Comparison of ENCODE assay signal across 1 cellular context in the genomic region with DNA sequence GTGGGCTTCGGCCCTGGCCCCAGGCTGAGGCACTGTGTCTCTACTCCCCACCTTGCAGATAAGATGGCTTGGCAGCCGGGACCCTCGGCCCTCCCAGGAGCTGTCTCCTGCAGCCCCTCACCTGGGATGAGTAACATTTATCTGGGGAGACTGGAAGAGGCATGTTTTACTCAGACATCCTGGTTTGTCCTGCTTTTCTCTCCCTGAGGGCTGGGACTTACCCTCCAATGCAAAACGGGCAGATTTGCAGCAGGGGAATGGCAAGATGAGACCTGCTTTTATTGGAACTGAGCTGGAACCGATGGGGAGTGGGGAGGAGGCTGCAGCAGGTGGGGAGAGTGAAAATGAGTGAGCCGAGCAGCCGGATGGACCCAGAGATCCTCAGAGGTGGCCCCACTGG.
TF ChIP-seq lines count a peak whose summit lies in the region.

No MANE protein-coding gene starts in this region.

TF ChIP-seq in HepG2, 621 proteins besides CTCF, POLR2A, EP300 and RAD21:
- TF ChIP-seq ZNF234 (CRISPR knock-in tag; conservative IDR thresholded peaks at IDR 0.05) (no peak), ZNF883 (CRISPR knock-in tag; IDR thresholded peaks at IDR 0.05; ENCODE audit: not compliant biosample characterization) (no peak), EZH2 (conservative IDR thresholded peaks at IDR 0.05; ENCODE audit: low read depth, low read length) (no peak), KDM3A (CRISPR knock-in tag; IDR thresholded peaks at IDR 0.05; ENCODE audit: low read depth) (no peak), TGIF2 (CRISPR knock-in tag; IDR thresholded peaks at IDR 0.05) (no peak), SCMH1 (CRISPR knock-in tag; IDR thresholded peaks at IDR 0.05; ENCODE audit: borderline replicate concordance) (no peak), HNRNPUL1 (IDR thresholded peaks at IDR 0.05; ENCODE audit: low read depth, low read length) (no peak), ISX (CRISPR knock-in tag; conservative IDR thresholded peaks at IDR 0.05) (no peak), SNRNP70 (IDR thresholded peaks at IDR 0.05; ENCODE audit: low read depth, low read length) (no peak), ZBTB1 (CRISPR knock-in tag; IDR thresholded peaks at IDR 0.05; ENCODE audit: borderline replicate concordance) (no peak)
- TF ChIP-seq, protein P1, sequence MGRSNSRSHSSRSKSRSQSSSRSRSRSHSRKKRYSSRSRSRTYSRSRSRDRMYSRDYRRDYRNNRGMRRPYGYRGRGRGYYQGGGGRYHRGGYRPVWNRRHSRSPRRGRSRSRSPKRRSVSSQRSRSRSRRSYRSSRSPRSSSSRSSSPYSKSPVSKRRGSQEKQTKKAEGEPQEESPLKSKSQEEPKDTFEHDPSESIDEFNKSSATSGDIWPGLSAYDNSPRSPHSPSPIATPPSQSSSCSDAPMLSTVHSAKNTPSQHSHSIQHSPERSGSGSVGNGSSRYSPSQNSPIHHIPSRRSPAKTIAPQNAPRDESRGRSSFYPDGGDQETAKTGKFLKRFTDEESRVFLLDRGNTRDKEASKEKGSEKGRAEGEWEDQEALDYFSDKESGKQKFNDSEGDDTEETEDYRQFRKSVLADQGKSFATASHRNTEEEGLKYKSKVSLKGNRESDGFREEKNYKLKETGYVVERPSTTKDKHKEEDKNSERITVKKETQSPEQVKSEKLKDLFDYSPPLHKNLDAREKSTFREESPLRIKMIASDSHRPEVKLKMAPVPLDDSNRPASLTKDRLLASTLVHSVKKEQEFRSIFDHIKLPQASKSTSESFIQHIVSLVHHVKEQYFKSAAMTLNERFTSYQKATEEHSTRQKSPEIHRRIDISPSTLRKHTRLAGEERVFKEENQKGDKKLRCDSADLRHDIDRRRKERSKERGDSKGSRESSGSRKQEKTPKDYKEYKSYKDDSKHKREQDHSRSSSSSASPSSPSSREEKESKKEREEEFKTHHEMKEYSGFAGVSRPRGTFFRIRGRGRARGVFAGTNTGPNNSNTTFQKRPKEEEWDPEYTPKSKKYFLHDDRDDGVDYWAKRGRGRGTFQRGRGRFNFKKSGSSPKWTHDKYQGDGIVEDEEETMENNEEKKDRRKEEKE (IDR thresholded peaks at IDR 0.05): no peak
- TF ChIP-seq, protein P2, sequence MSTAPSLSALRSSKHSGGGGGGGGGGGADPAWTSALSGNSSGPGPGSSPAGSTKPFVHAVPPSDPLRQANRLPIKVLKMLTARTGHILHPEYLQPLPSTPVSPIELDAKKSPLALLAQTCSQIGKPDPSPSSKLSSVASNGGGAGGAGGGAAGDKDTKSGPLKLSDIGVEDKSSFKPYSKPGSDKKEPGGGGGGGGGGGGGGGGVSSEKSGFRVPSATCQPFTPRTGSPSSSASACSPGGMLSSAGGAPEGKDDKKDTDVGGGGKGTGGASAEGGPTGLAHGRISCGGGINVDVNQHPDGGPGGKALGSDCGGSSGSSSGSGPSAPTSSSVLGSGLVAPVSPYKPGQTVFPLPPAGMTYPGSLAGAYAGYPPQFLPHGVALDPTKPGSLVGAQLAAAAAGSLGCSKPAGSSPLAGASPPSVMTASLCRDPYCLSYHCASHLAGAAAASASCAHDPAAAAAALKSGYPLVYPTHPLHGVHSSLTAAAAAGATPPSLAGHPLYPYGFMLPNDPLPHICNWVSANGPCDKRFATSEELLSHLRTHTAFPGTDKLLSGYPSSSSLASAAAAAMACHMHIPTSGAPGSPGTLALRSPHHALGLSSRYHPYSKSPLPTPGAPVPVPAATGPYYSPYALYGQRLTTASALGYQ (CRISPR knock-in tag; IDR thresholded peaks at IDR 0.05): no peak
- TF ChIP-seq, protein P3, sequence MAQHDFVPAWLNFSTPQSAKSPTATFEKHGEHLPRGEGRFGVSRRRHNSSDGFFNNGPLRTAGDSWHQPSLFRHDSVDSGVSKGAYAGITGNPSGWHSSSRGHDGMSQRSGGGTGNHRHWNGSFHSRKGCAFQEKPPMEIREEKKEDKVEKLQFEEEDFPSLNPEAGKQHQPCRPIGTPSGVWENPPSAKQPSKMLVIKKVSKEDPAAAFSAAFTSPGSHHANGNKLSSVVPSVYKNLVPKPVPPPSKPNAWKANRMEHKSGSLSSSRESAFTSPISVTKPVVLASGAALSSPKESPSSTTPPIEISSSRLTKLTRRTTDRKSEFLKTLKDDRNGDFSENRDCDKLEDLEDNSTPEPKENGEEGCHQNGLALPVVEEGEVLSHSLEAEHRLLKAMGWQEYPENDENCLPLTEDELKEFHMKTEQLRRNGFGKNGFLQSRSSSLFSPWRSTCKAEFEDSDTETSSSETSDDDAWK (CRISPR knock-in tag; IDR thresholded peaks at IDR 0.05): no peak
- TF ChIP-seq, protein P4, sequence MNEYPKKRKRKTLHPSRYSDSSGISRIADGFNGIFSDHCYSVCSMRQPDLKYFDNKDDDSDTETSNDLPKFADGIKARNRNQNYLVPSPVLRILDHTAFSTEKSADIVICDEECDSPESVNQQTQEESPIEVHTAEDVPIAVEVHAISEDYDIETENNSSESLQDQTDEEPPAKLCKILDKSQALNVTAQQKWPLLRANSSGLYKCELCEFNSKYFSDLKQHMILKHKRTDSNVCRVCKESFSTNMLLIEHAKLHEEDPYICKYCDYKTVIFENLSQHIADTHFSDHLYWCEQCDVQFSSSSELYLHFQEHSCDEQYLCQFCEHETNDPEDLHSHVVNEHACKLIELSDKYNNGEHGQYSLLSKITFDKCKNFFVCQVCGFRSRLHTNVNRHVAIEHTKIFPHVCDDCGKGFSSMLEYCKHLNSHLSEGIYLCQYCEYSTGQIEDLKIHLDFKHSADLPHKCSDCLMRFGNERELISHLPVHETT (CRISPR knock-in tag; conservative IDR thresholded peaks at IDR 0.05): no peak
- TF ChIP-seq, protein P5, sequence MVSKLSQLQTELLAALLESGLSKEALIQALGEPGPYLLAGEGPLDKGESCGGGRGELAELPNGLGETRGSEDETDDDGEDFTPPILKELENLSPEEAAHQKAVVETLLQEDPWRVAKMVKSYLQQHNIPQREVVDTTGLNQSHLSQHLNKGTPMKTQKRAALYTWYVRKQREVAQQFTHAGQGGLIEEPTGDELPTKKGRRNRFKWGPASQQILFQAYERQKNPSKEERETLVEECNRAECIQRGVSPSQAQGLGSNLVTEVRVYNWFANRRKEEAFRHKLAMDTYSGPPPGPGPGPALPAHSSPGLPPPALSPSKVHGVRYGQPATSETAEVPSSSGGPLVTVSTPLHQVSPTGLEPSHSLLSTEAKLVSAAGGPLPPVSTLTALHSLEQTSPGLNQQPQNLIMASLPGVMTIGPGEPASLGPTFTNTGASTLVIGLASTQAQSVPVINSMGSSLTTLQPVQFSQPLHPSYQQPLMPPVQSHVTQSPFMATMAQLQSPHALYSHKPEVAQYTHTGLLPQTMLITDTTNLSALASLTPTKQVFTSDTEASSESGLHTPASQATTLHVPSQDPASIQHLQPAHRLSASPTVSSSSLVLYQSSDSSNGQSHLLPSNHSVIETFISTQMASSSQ (IDR thresholded peaks at IDR 0.05; ENCODE audit: low read depth): no peak
- TF ChIP-seq, protein P5 (CRISPR knock-in tag; IDR thresholded peaks at IDR 0.05; ENCODE audit: borderline replicate concordance): no peak
